In the genomic region with DNA sequence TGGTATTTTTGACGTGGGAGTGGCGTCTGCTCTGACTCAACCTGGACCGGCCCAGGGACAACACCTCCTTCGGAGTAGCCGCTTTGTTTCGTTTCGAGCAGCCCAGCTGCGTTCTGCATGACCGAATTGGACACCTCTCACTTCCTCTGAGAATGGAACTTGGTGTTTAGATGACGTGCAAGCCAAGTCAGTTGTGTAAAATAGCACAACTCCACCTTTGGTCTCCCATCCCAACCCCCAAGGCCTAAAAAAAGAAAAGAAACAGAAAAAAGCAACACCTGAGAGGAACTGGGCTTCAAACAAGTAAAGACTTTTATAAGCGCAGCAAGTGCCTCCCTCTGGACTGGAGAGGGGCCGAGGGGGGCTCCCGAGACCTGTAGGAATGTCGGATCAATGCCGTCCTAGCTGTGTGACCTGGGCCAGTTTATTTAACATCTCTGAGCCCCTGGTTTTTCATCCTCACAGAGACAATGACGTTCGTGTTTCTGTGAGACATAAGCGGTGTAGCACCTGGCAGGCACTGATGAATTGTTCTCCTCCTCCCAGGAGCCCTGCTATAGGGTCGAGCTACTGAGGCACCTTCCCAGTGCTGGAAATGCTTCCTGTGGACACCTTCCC, we compare ENCODE assay signal across 1 cellular context.
TF ChIP-seq lines count a peak whose summit lies in the region.

No MANE protein-coding gene starts in this region.

TF ChIP-seq in GM23338, 12 proteins besides CTCF, POLR2A, EP300 and RAD21 (continued from another document):
- TF ChIP-seq, protein P1, sequence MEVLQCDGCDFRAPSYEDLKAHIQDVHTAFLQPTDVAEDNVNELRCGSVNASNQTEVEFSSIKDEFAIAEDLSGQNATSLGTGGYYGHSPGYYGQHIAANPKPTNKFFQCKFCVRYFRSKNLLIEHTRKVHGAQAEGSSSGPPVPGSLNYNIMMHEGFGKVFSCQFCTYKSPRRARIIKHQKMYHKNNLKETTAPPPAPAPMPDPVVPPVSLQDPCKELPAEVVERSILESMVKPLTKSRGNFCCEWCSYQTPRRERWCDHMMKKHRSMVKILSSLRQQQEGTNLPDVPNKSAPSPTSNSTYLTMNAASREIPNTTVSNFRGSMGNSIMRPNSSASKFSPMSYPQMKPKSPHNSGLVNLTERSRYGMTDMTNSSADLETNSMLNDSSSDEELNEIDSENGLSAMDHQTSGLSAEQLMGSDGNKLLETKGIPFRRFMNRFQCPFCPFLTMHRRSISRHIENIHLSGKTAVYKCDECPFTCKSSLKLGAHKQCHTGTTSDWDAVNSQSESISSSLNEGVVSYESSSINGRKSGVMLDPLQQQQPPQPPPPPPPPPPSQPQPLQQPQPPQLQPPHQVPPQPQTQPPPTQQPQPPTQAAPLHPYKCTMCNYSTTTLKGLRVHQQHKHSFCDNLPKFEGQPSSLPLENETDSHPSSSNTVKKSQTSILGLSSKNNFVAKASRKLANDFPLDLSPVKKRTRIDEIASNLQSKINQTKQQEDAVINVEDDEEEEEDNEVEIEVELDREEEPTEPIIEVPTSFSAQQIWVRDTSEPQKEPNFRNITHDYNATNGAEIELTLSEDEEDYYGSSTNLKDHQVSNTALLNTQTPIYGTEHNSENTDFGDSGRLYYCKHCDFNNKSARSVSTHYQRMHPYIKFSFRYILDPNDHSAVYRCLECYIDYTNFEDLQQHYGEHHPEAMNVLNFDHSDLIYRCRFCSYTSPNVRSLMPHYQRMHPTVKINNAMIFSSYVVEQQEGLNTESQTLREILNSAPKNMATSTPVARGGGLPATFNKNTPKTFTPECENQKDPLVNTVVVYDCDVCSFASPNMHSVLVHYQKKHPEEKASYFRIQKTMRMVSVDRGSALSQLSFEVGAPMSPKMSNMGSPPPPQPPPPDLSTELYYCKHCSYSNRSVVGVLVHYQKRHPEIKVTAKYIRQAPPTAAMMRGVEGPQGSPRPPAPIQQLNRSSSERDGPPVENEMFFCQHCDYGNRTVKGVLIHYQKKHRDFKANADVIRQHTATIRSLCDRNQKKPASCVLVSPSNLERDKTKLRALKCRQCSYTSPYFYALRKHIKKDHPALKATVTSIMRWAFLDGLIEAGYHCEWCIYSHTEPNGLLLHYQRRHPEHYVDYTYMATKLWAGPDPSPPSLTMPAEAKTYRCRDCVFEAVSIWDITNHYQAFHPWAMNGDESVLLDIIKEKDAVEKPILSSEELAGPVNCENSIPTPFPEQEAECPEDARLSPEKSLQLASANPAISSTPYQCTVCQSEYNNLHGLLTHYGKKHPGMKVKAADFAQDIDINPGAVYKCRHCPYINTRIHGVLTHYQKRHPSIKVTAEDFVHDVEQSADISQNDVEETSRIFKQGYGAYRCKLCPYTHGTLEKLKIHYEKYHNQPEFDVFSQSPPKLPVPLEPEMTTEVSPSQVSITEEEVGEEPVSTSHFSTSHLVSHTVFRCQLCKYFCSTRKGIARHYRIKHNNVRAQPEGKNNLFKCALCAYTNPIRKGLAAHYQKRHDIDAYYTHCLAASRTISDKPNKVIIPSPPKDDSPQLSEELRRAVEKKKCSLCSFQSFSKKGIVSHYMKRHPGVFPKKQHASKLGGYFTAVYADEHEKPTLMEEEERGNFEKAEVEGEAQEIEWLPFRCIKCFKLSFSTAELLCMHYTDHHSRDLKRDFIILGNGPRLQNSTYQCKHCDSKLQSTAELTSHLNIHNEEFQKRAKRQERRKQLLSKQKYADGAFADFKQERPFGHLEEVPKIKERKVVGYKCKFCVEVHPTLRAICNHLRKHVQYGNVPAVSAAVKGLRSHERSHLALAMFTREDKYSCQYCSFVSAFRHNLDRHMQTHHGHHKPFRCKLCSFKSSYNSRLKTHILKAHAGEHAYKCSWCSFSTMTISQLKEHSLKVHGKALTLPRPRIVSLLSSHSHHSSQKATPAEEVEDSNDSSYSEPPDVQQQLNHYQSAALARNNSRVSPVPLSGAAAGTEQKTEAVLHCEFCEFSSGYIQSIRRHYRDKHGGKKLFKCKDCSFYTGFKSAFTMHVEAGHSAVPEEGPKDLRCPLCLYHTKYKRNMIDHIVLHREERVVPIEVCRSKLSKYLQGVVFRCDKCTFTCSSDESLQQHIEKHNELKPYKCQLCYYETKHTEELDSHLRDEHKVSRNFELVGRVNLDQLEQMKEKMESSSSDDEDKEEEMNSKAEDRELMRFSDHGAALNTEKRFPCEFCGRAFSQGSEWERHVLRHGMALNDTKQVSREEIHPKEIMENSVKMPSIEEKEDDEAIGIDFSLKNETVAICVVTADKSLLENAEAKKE (CRISPR knock-in tag; IDR thresholded peaks at IDR 0.05), result no peak
- TF ChIP-seq ZNF114 (CRISPR knock-in tag; IDR thresholded peaks at IDR 0.05) (no peak), POLR2AphosphoS5 (IDR thresholded peaks at IDR 0.05; ENCODE audit: low read depth) (no peak), ZNF331 (CRISPR knock-in tag; IDR thresholded peaks at IDR 0.05; ENCODE audit: low read depth) (no peak)
- TF ChIP-seq, protein P2, sequence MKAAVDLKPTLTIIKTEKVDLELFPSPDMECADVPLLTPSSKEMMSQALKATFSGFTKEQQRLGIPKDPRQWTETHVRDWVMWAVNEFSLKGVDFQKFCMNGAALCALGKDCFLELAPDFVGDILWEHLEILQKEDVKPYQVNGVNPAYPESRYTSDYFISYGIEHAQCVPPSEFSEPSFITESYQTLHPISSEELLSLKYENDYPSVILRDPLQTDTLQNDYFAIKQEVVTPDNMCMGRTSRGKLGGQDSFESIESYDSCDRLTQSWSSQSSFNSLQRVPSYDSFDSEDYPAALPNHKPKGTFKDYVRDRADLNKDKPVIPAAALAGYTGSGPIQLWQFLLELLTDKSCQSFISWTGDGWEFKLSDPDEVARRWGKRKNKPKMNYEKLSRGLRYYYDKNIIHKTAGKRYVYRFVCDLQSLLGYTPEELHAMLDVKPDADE (IDR thresholded peaks at IDR 0.05), result no peak
